ENCODE assay signal across 19 cellular contexts in the genomic region with DNA sequence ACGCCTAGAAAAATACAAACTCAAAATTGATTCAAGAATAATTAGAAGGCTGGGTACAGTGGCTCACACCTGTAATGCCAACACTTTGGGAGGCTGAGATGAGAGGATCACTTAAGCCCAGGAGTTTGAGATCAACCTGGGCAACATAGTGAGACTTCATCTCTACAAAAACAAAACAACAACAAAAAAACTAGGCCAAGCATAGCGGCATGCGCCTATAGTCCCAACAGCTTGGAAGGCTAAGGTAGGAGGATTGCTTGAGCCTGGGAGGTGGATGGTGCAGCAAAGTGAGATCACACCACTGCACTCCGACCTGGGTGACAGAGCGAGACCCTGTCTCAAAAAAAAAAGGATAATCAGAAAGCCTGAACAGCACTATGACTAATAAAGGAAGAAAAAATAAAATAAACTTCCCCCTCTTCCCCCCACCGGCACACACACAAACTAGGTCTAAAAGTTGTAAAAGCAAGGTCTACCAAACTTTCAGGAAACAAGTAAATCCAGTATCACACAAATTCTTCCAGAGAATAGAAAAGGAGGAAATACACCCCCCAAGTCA. TPM values are rescaled to one million over a fixed set of nuclear protein-coding genes. Genes with fewer than 3 reads are reported as not detected.
DNase-seq lines count a peak whose midpoint lies in the region; ATAC-seq lines count a peak whose summit lies in the region.
"Had no signal": no experiment of that assay in that cellular context is flagged by ENCODE, and none has a peak within 500 bp of the region (broad histone marks: within the 10 kb centered on the region; RNA-seq: fewer than 3 reads in every experiment).

No MANE protein-coding gene starts in this region.

- no peak for ATAC-seq in activated T-cell treated with anti-CD3 and anti-CD28 coated beads, Interleukin-2, amount 50 U/mL, for 4 hours
- ATAC-seq in effector memory CD8-positive, alpha-beta T cell (replicated peaks): no peak
- ATAC-seq in stimulated activated effector memory CD8-positive, alpha-beta T cell treated with anti-CD3 and anti-CD28 coated beads, Interleukin-12 subunit alpha, Interleukin-12 subunit beta, amount 100 ng/mL, for 72 hours: no peak
- no peak for ATAC-seq in HG02623 (IDR thresholded peaks at IDR 0.05; ENCODE audit: unreplicated experiment)
- ATAC-seq in aorta (ENCODE audit: low FRiP score): no peak
- ATAC-seq: heart right ventricle, Right ventricle myocardium inferior had no signal

- H3K4me1 Mint-ChIP-seq in activated T-cell treated with anti-CD3 and anti-CD28 coated beads, Interleukin-2, amount 50 U/mL, for 24 hours (ENCODE audit: low read depth): peaks cover 57% of the 10 kb centered on the region
- peaks cover 64% of the 10 kb centered on the region for H3K4me1 Mint-ChIP-seq in activated T-cell treated with anti-CD3 and anti-CD28 coated beads, Interleukin-2, amount 50 U/mL, for 4 hours (ENCODE audit: low read depth)
- H3K4me1 Mint-ChIP-seq in IgD-negative memory B cell: peaks cover 53 to 67% (median 57%) of the 10 kb centered on the region in 3 donors
- peaks cover 59 to 73% of the 10 kb centered on the region in 2 donors for H3K4me1 Mint-ChIP-seq in effector memory CD8-positive, alpha-beta T cell (ENCODE audit: low read depth in 2 of 2)
- H3K4me1 Mint-ChIP-seq in stimulated activated effector memory CD8-positive, alpha-beta T cell treated with anti-CD3 and anti-CD28 coated beads, Interleukin-12 subunit alpha, Interleukin-12 subunit beta, amount 100 ng/mL, for 72 hours: peaks cover 60% of the 10 kb centered on the region

- no peak for DNase-seq in activated T-cell treated with anti-CD3 and anti-CD28 coated beads, Interleukin-2, amount 50 U/mL, for 24 hours
- no peak for DNase-seq in activated T-cell treated with anti-CD3 and anti-CD28 coated beads, Interleukin-2, amount 50 U/mL, for 4 hours
- no peak for DNase-seq in effector memory CD8-positive, alpha-beta T cell
- no peak for DNase-seq in stimulated activated effector memory CD8-positive, alpha-beta T cell treated with anti-CD3 and anti-CD28 coated beads, Interleukin-12 subunit alpha, Interleukin-12 subunit beta, amount 100 ng/mL, for 72 hours (ENCODE audit: low spot score in 2 of 2)
- DNase-seq in activated CD4-positive, alpha-beta T cell treated with anti-CD3 and anti-CD28 coated beads for 4 hours: no peak
- no peak for DNase-seq in aorta
- DNase-seq: 8988T; activated CD4-positive, alpha-beta T cell treated with anti-CD3 and anti-CD28 coated beads, Interleukin-2, amount 50 U/mL, for 4 hours; activated naive CD4-positive, alpha-beta T cell treated with anti-CD3 and anti-CD28 coated beads, Interleukin-2, amount 50 U/mL, for 16 hours; activated T-cell treated with anti-CD3 and anti-CD28 coated beads, Interleukin-2, amount 50 U/mL, for 48 hours; heart right ventricle; NCI-H1417; NCI-H526; sigmoid colon; upper lobe of left lung had no signal

- no peaks in the 10 kb centered on the region for H3K9me3 ChIP-seq in aorta (ENCODE audit: control insufficient read depth, low read length)
- H3K9me3 ChIP-seq: heart right ventricle, sigmoid colon, upper lobe of left lung had no signal

- no peak overlapping the region for H3K4me3 Mint-ChIP-seq in activated T-cell treated with anti-CD3 and anti-CD28 coated beads, Interleukin-2, amount 50 U/mL, for 24 hours
- no peak overlapping the region for H3K4me3 Mint-ChIP-seq in activated T-cell treated with anti-CD3 and anti-CD28 coated beads, Interleukin-2, amount 50 U/mL, for 4 hours
- H3K4me3 Mint-ChIP-seq in IgD-negative memory B cell: peak overlapping the region; percentile 68 to 90 (median 88)
- H3K4me3 Mint-ChIP-seq in effector memory CD8-positive, alpha-beta T cell: peak overlapping the region; percentile 52 to 54
- H3K4me3 Mint-ChIP-seq in stimulated activated effector memory CD8-positive, alpha-beta T cell treated with anti-CD3 and anti-CD28 coated beads, Interleukin-12 subunit alpha, Interleukin-12 subunit beta, amount 100 ng/mL, for 72 hours: peak overlapping the region; percentile 50

- no peaks in the 10 kb centered on the region for H3K27me3 Mint-ChIP-seq in activated T-cell treated with anti-CD3 and anti-CD28 coated beads, Interleukin-2, amount 50 U/mL, for 24 hours
- no peaks in the 10 kb centered on the region for H3K27me3 Mint-ChIP-seq in activated T-cell treated with anti-CD3 and anti-CD28 coated beads, Interleukin-2, amount 50 U/mL, for 4 hours (ENCODE audit: low read depth)
- H3K27me3 Mint-ChIP-seq in IgD-negative memory B cell: no peaks in the 10 kb centered on the region
- no peaks in the 10 kb centered on the region for H3K27me3 Mint-ChIP-seq in effector memory CD8-positive, alpha-beta T cell

- no peaks in the 10 kb centered on the region for H3K36me3 ChIP-seq in aorta (ENCODE audit: control insufficient read depth in 1 of 2, insufficient read depth in 2 of 2, low read length in 1 of 2)
- H3K36me3 ChIP-seq: heart right ventricle, sigmoid colon, upper lobe of left lung had no signal

- H3K27me3 ChIP-seq in aorta (ENCODE audit: control insufficient read depth in 1 of 2, insufficient read depth in 2 of 2, low read length in 1 of 2): no peaks in the 10 kb centered on the region
- H3K27me3 ChIP-seq: heart right ventricle, sigmoid colon, upper lobe of left lung had no signal

- WGBS in aorta, 2 donors: 84% methylated on average over 6 of the region's 6 CpGs

- no peaks in the 10 kb centered on the region for H3K36me3 Mint-ChIP-seq in activated T-cell treated with anti-CD3 and anti-CD28 coated beads, Interleukin-2, amount 50 U/mL, for 24 hours (ENCODE audit: low read depth)
- H3K36me3 Mint-ChIP-seq in activated T-cell treated with anti-CD3 and anti-CD28 coated beads, Interleukin-2, amount 50 U/mL, for 4 hours (ENCODE audit: insufficient read depth): peaks cover 4% of the 10 kb centered on the region
- peaks cover 3% of the 10 kb centered on the region for H3K36me3 Mint-ChIP-seq in IgD-negative memory B cell
- H3K36me3 Mint-ChIP-seq in effector memory CD8-positive, alpha-beta T cell (ENCODE audit: insufficient read depth): peaks cover 8% of the 10 kb centered on the region
- H3K36me3 Mint-ChIP-seq in stimulated activated effector memory CD8-positive, alpha-beta T cell treated with anti-CD3 and anti-CD28 coated beads, Interleukin-12 subunit alpha, Interleukin-12 subunit beta, amount 100 ng/mL, for 72 hours: no peaks in the 10 kb centered on the region

- peak overlapping the region; percentile 13 for H3K27ac Mint-ChIP-seq in activated T-cell treated with anti-CD3 and anti-CD28 coated beads, Interleukin-2, amount 50 U/mL, for 24 hours
- H3K27ac Mint-ChIP-seq in IgD-negative memory B cell: peak overlapping the region; percentile 84 to 90 (median 87)
- H3K27ac Mint-ChIP-seq in effector memory CD8-positive, alpha-beta T cell: peak overlapping the region; percentile 0 to 84
- H3K27ac Mint-ChIP-seq in stimulated activated effector memory CD8-positive, alpha-beta T cell treated with anti-CD3 and anti-CD28 coated beads, Interleukin-12 subunit alpha, Interleukin-12 subunit beta, amount 100 ng/mL, for 72 hours: peak overlapping the region; percentile 61

- intact Hi-C loops in aorta (cut with DNase I): no loop called here

- no peaks in the 10 kb centered on the region for H3K9me3 Mint-ChIP-seq in activated T-cell treated with anti-CD3 and anti-CD28 coated beads, Interleukin-2, amount 50 U/mL, for 24 hours
- H3K9me3 Mint-ChIP-seq in activated T-cell treated with anti-CD3 and anti-CD28 coated beads, Interleukin-2, amount 50 U/mL, for 4 hours: no peaks in the 10 kb centered on the region
- peaks cover 0 to 1% (median 0%) of the 10 kb centered on the region in 3 donors for H3K9me3 Mint-ChIP-seq in IgD-negative memory B cell
- no peaks in the 10 kb centered on the region for H3K9me3 Mint-ChIP-seq in effector memory CD8-positive, alpha-beta T cell
- no peaks in the 10 kb centered on the region for H3K9me3 Mint-ChIP-seq in stimulated activated effector memory CD8-positive, alpha-beta T cell treated with anti-CD3 and anti-CD28 coated beads, Interleukin-12 subunit alpha, Interleukin-12 subunit beta, amount 100 ng/mL, for 72 hours

- no peak overlapping the region for H3K4me3 ChIP-seq in aorta (ENCODE audit: low read length in 2 of 2)
- H3K4me3 ChIP-seq: heart right ventricle, sigmoid colon, upper lobe of left lung had no signal

- H3K27ac ChIP-seq in aorta (ENCODE audit: low read depth in 1 of 2, low read length in 2 of 2): no peak overlapping the region
- H3K27ac ChIP-seq: heart right ventricle, parathyroid adenoma, sigmoid colon, upper lobe of left lung had no signal

- H3K4me1 ChIP-seq in aorta (ENCODE audit: control insufficient read depth in 1 of 2, insufficient read depth in 2 of 2, low read length in 2 of 2): peaks cover 0 to 3% of the 10 kb centered on the region in 2 donors
- H3K4me1 ChIP-seq: parathyroid adenoma had no signal

RNA-seq across cellular contexts. Expression of a gene that starts 35.8 kb away (rescaled TPM):
- 10 to 100 TPM; 49.2 to 56.9 (median 53.8) TPM for total RNA-seq in activated T-cell treated with anti-CD3 and anti-CD28 coated beads, Interleukin-2, amount 50 U/mL, for 4 hours
- polyA plus RNA-seq in IgD-negative memory B cell (80.3 TPM), aorta (10 to 100 TPM; 18.0 to 31.3 TPM)
- 10 to 100 TPM; 24.5 to 46.7 TPM for total RNA-seq in aorta

Comparison
In these comparisons a context has a peak if more than half of its experiments do, and no peak if none do; other contexts are left out.
1. H3K27ac Mint-ChIP-seq: peak in every context shown above with its lines; median percentile 87 in IgD-negative memory B cell; 61 in stimulated activated effector memory CD8-positive, alpha-beta T cell treated with anti-CD3 and anti-CD28 coated beads, Interleukin-12 subunit alpha, Interleukin-12 subunit beta, amount 100 ng/mL, for 72 hours; 42 in effector memory CD8-positive, alpha-beta T cell; 13 in activated T-cell treated with anti-CD3 and anti-CD28 coated beads, Interleukin-2, amount 50 U/mL, for 24 hours.
2. H3K4me3 Mint-ChIP-seq: peak in IgD-negative memory B cell (4 of 4), effector memory CD8-positive, alpha-beta T cell (2 of 2) and stimulated activated effector memory CD8-positive, alpha-beta T cell treated with anti-CD3 and anti-CD28 coated beads, Interleukin-12 subunit alpha, Interleukin-12 subunit beta, amount 100 ng/mL, for 72 hours (single experiment); none in activated T-cell treated with anti-CD3 and anti-CD28 coated beads, Interleukin-2, amount 50 U/mL, for 24 hours (single experiment) and activated T-cell treated with anti-CD3 and anti-CD28 coated beads, Interleukin-2, amount 50 U/mL, for 4 hours (single experiment).